Comparison of ENCODE assay signal across 16 cellular contexts in genomic region chr12:30746190-30746589, GRCh38. TPM values are rescaled to one million over a fixed set of nuclear protein-coding genes. Genes with fewer than 3 reads are reported as not detected.
DNase-seq lines count a peak whose midpoint lies in the region; ATAC-seq and TF ChIP-seq lines count a peak whose summit lies in the region.
"Had no signal": no experiment of that assay in that cellular context is flagged by ENCODE, and none has a peak within 500 bp of the region (broad histone marks: within the 10 kb centered on the region; RNA-seq: fewer than 3 reads in every experiment).

No MANE protein-coding gene starts in this region.

- no peaks in the 10 kb centered on the region for H3K27me3 Mint-ChIP-seq in WTC11 (ENCODE audit: low read depth)
- H3K27me3 Mint-ChIP-seq: B cell; CD4-positive, alpha-beta T cell had no signal

- H3K36me3 Mint-ChIP-seq in WTC11 = peaks cover 32% of the 10 kb centered on the region

- no peaks in the 10 kb centered on the region for H3K9me3 ChIP-seq in gastroesophageal sphincter

- no peaks in the 10 kb centered on the region for H3K4me1 ChIP-seq in gastroesophageal sphincter

- H3K27ac Mint-ChIP-seq in WTC11 = peak overlapping the region; percentile 29; the same call in 1 of the 2 replicates
- H3K27ac Mint-ChIP-seq: B cell; CD4-positive, alpha-beta T cell; HFFc6 had no signal

- TF ChIP-seq EP300 in gastroesophageal sphincter (IDR thresholded peaks at IDR 0.05) = no peak

- no peak overlapping the region for H3K4me3 ChIP-seq in gastroesophageal sphincter

- peaks cover 29% of the 10 kb centered on the region for H3K4me1 Mint-ChIP-seq in WTC11

- no peak for ATAC-seq in WTC11
- no peak for ATAC-seq in gastroesophageal sphincter
- ATAC-seq in GM18868 (IDR thresholded peaks at IDR 0.05; ENCODE audit: unreplicated experiment) = no peak
- ATAC-seq in GM18511 (IDR thresholded peaks at IDR 0.05; ENCODE audit: unreplicated experiment) = no peak

- CTCF ChIA-PET in WTC11 (lab: Charles Lee) = interaction anchor here (1.3 kb wide), 1 partner anchor 50 kb away, joined by 11 read pairs; the partner anchor contains the start of gene IPO8

- peak; percentile 28 for DNase-seq in NCI-H82 (lab: John Stamatoyannopoulos, UW)
- DNase-seq in NCI-H82 treated with DMSO at 0.1 percent for 48 hours (lab: John Stamatoyannopoulos, UW; ENCODE audit: unreplicated experiment) = no peak
- DNase-seq in WTC11 (ENCODE audit: low spot score) = no peak
- peak; percentile 65 for DNase-seq in iris pigment epithelial cell (ENCODE audit: low read depth)
- DNase-seq: C1 segment of cervical spinal cord; Calu3; CD4-positive, alpha-beta T cell; DMS 273 treated with DMSO at 0.1 percent for 48 hours; DMS79 treated with DMSO at 0.1 percent for 48 hours; EL; HCEC 1CT; HFFc6 had no signal

- POLR2A ChIA-PET in WTC11 (lab: Charles Lee) = no interaction called here

- no peak overlapping the region for H3K27ac ChIP-seq in gastroesophageal sphincter

- no peak for TF ChIP-seq CTCF in WTC11 (IDR thresholded peaks at IDR 0.05)
- TF ChIP-seq CTCF in gastroesophageal sphincter (IDR thresholded peaks at IDR 0.05) = no peak

- TF ChIP-seq POLR2A in gastroesophageal sphincter (IDR thresholded peaks at IDR 0.05) = no peak

- no peak overlapping the region for H3K4me3 Mint-ChIP-seq in WTC11
- H3K4me3 Mint-ChIP-seq: B cell; CD4-positive, alpha-beta T cell; HFFc6 had no signal

- no peaks in the 10 kb centered on the region for H3K9me3 Mint-ChIP-seq in WTC11
- H3K9me3 Mint-ChIP-seq: CD4-positive, alpha-beta T cell; HFFc6 had no signal

- no peaks in the 10 kb centered on the region for H3K27me3 ChIP-seq in gastroesophageal sphincter

- 97% methylated on average over 4 of the region's 4 CpGs for WGBS in gastroesophageal sphincter (ENCODE audit: low coverage in 1 of 2), 2 donors

- peaks cover 2 to 16% of the 10 kb centered on the region in 2 donors for H3K36me3 ChIP-seq in gastroesophageal sphincter

TF ChIP-seq in WTC11, 78 proteins besides CTCF, POLR2A, EP300 and RAD21:
- TF ChIP-seq ZNF138 (CRISPR knock-in tag; conservative IDR thresholded peaks at IDR 0.05) (no peak), ZNF317 (CRISPR knock-in tag; IDR thresholded peaks at IDR 0.05; ENCODE audit: borderline replicate concordance, low read depth) (no peak), MYBL2 (CRISPR knock-in tag; IDR thresholded peaks at IDR 0.05) (no peak), FOXK1 (CRISPR knock-in tag; IDR thresholded peaks at IDR 0.05) (no peak), IRF1 (CRISPR knock-in tag; IDR thresholded peaks at IDR 0.05) (no peak), OVOL2 (CRISPR knock-in tag; IDR thresholded peaks at IDR 0.05; ENCODE audit: borderline replicate concordance) (no peak), ESRRA (CRISPR knock-in tag; IDR thresholded peaks at IDR 0.05; ENCODE audit: borderline replicate concordance) (no peak), SOX15 (CRISPR knock-in tag; IDR thresholded peaks at IDR 0.05) (no peak), NR2C2 (CRISPR knock-in tag; IDR thresholded peaks at IDR 0.05) (no peak), ZNF416 (CRISPR knock-in tag; IDR thresholded peaks at IDR 0.05) (no peak), CREB1 (CRISPR knock-in tag; IDR thresholded peaks at IDR 0.05) (no peak), CBFB (CRISPR knock-in tag; IDR thresholded peaks at IDR 0.05; ENCODE audit: low read depth) (no peak), EMX1 (CRISPR knock-in tag; IDR thresholded peaks at IDR 0.05) (no peak), E2F1 (CRISPR knock-in tag; IDR thresholded peaks at IDR 0.05) (no peak)
- TF ChIP-seq, protein P1, sequence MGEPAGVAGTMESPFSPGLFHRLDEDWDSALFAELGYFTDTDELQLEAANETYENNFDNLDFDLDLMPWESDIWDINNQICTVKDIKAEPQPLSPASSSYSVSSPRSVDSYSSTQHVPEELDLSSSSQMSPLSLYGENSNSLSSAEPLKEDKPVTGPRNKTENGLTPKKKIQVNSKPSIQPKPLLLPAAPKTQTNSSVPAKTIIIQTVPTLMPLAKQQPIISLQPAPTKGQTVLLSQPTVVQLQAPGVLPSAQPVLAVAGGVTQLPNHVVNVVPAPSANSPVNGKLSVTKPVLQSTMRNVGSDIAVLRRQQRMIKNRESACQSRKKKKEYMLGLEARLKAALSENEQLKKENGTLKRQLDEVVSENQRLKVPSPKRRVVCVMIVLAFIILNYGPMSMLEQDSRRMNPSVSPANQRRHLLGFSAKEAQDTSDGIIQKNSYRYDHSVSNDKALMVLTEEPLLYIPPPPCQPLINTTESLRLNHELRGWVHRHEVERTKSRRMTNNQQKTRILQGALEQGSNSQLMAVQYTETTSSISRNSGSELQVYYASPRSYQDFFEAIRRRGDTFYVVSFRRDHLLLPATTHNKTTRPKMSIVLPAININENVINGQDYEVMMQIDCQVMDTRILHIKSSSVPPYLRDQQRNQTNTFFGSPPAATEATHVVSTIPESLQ (CRISPR knock-in tag; IDR thresholded peaks at IDR 0.05) = no peak
- TF ChIP-seq, protein P2, sequence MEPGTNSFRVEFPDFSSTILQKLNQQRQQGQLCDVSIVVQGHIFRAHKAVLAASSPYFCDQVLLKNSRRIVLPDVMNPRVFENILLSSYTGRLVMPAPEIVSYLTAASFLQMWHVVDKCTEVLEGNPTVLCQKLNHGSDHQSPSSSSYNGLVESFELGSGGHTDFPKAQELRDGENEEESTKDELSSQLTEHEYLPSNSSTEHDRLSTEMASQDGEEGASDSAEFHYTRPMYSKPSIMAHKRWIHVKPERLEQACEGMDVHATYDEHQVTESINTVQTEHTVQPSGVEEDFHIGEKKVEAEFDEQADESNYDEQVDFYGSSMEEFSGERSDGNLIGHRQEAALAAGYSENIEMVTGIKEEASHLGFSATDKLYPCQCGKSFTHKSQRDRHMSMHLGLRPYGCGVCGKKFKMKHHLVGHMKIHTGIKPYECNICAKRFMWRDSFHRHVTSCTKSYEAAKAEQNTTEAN (CRISPR knock-in tag; IDR thresholded peaks at IDR 0.05) = no peak

RNA-seq across cellular contexts. Expression of gene CAPRIN2, which starts 8.6 kb away (rescaled TPM):
- 55.9 to 62.7 TPM (median 59.7 TPM) in 3 replicates for total RNA-seq in WTC11 (2021)
- total RNA-seq in gastroesophageal sphincter = 10 to 100 TPM; 20.5 to 38.3 (median 27.8) TPM

RNA-seq across cellular contexts. Expression of gene IPO8, which starts 50.5 kb away (rescaled TPM):
- total RNA-seq in WTC11 (2021) (41.2 to 44.8 TPM (median 43.1 TPM) in 3 replicates), gastroesophageal sphincter (10 to 100 TPM; 34.7 to 73.9 (median 44.7) TPM)

Comparison
In these comparisons a context has a peak if more than half of its experiments do, and no peak if none do; other contexts are left out.
1. DNase-seq: peak in NCI-H82 (single experiment) and iris pigment epithelial cell (single experiment); none in NCI-H82 treated with DMSO at 0.1 percent for 48 hours (single experiment) and WTC11 (single experiment).